In the genomic region with DNA sequence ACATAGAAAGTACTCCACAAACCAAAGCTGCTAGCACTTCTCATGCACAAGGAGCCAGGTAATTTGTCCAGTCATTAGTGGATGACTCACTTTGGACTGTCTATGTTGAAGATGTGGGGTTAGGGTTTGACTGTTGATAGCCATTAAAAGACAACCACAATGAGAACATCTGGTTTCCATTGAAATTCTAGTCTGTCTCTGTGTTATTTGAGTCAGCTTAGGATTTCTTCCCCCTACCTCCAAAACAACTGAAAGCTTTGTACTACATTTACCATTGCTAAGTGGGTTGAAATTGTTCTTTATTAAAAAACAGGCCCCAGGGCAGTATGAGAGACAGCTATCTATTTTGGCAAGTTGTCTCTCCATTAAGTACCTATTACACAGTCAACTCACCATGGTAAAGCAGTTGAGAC, we compare ENCODE assay signal across 9 cellular contexts. TPM values are rescaled to one million over a fixed set of nuclear protein-coding genes. Genes with fewer than 3 reads are reported as not detected.
A peak's percentile ranks its signal among the peaks of the same experiment; 100 is the strongest.
DNase-seq lines count a peak whose midpoint lies in the region; ATAC-seq and TF ChIP-seq lines count a peak whose summit lies in the region.
"Had no signal": no experiment of that assay in that cellular context is flagged by ENCODE, and none has a peak within 500 bp of the region (broad histone marks: within the 10 kb centered on the region; RNA-seq: fewer than 3 reads in every experiment).

No MANE protein-coding gene starts in this region.

- H3K4me3 ChIP-seq in SK-N-SH (ENCODE audit: low read depth in 2 of 2, low read length in 1 of 2), result no peak overlapping the region
- H3K4me3 ChIP-seq: mucosa of descending colon had no signal

- peak overlapping the region; percentile 49 to 96; a peak in 3 of 4 replicates for H3K27ac ChIP-seq in SK-N-SH (ENCODE audit: low read depth in 2 of 2, low read length in 1 of 2)

- ATAC-seq in HG02642 (IDR thresholded peaks at IDR 0.05; ENCODE audit: poor library complexity, unreplicated experiment), result peak; percentile 77
- ATAC-seq: mucosa of descending colon had no signal

- no peak overlapping the region for H2AFZ ChIP-seq in SK-N-SH (ENCODE audit: low read depth)

- no peaks in the 10 kb centered on the region for H3K9me2 ChIP-seq in SK-N-SH

- peaks cover 4% of the 10 kb centered on the region for H3K9me3 Mint-ChIP-seq in T-helper 2 cell treated with Interferon-gamma antibody and Interleukin-4, amounts not matched to agents 5 μg/mL and 100 μg/mL, for 36 hours
- peaks cover 0 to 3% (median 0%) of the 10 kb centered on the region in 7 donors for H3K9me3 Mint-ChIP-seq in CD14-positive monocyte

- no peaks in the 10 kb centered on the region for H4K20me1 ChIP-seq in SK-N-SH (ENCODE audit: insufficient read depth)

- no peak overlapping the region for H3K27ac Mint-ChIP-seq in T-helper 2 cell treated with Interferon-gamma antibody and Interleukin-4, amounts not matched to agents 5 μg/mL and 100 μg/mL, for 36 hours
- H3K27ac Mint-ChIP-seq in CD14-positive monocyte, result no peak overlapping the region

- no peak overlapping the region for H3K9ac ChIP-seq in SK-N-SH

- no peak overlapping the region; the same call in 1 of the 2 replicates for H3K4me2 ChIP-seq in SK-N-SH

- POLR2A ChIA-PET in SK-N-SH (lab: Yijun Ruan, JAX), result no interaction called here

- intact Hi-C loops in CD14-positive monocyte (cut with micrococcal nuclease), result no loop called here

- H3F3A ChIP-seq in SK-N-SH (replicated peaks; ENCODE audit: insufficient read depth), result peaks cover 20% of the 10 kb centered on the region

- H3K4me1 Mint-ChIP-seq in T-helper 2 cell treated with Interferon-gamma antibody and Interleukin-4, amounts not matched to agents 5 μg/mL and 100 μg/mL, for 36 hours (ENCODE audit: low read depth), result peaks cover 22% of the 10 kb centered on the region
- peaks cover 3% of the 10 kb centered on the region for H3K4me1 Mint-ChIP-seq in CD14-positive monocyte

- no peak; the same call in 1 of the 2 replicates for TF ChIP-seq RAD21 in SK-N-SH (IDR thresholded peaks at IDR 0.05; ENCODE audit: low read length)

- H3K9me3 ChIP-seq in SK-N-SH, result no peaks in the 10 kb centered on the region
- H3K9me3 ChIP-seq: mucosa of descending colon had no signal

- H3K79me2 ChIP-seq in SK-N-SH (ENCODE audit: insufficient read depth), result no peaks in the 10 kb centered on the region

- no peaks in the 10 kb centered on the region for H3K36me3 Mint-ChIP-seq in T-helper 2 cell treated with Interferon-gamma antibody and Interleukin-4, amounts not matched to agents 5 μg/mL and 100 μg/mL, for 36 hours (ENCODE audit: low read depth)
- no peaks in the 10 kb centered on the region for H3K36me3 Mint-ChIP-seq in CD14-positive monocyte

- H3K4me1 ChIP-seq in SK-N-SH (ENCODE audit: control insufficient read depth in 1 of 2, insufficient read depth in 2 of 2, low read depth in 1 of 2, low read length in 1 of 2), result peaks cover 0 to 25% of the 10 kb centered on the region in 2 experiments; a peak in 2 of 4 replicates

- H3K4me3 Mint-ChIP-seq in T-helper 2 cell treated with Interferon-gamma antibody and Interleukin-4, amounts not matched to agents 5 μg/mL and 100 μg/mL, for 36 hours, result no peak overlapping the region
- no peak overlapping the region for H3K4me3 Mint-ChIP-seq in CD14-positive monocyte

- TF ChIP-seq EP300 in SK-N-SH (IDR thresholded peaks at IDR 0.05; ENCODE audit: borderline replicate concordance in 1 of 2, low read depth in 1 of 2, low read length in 1 of 2), result peak; percentile 76 to 88

- DNase-seq in stimulated activated CD4-positive, alpha-beta T cell treated with anti-CD3 and anti-CD28 coated beads, Interleukin-15, amount 100 ng/mL, for 24 hours, result peak; percentile 17
- no peak for DNase-seq in stimulated activated CD4-positive, alpha-beta T cell treated with anti-CD3 and anti-CD28 coated beads, Interleukin-4, amount 100 ng/mL, for 4 hours
- peak; percentile 68 for DNase-seq in SK-N-SH
- DNase-seq in stromal cell of bone marrow (ENCODE audit: low read depth), result peak; percentile 53
- DNase-seq in T-helper 2 cell treated with Interferon-gamma antibody and Interleukin-4, amounts not matched to agents 5 μg/mL and 100 μg/mL, for 36 hours (ENCODE audit: low spot score), result no peak
- DNase-seq in CD14-positive monocyte (ENCODE audit: low spot score), result no peak
- DNase-seq in SW 1271 (lab: John Stamatoyannopoulos, UW), result no peak
- DNase-seq: mucosa of descending colon had no signal

- H3K36me3 ChIP-seq in SK-N-SH (replicated peaks in 1 of 2; ENCODE audit: control insufficient read depth in 1 of 2, insufficient read depth in 2 of 2, low read length in 1 of 2), result no peaks in the 10 kb centered on the region

- no peaks in the 10 kb centered on the region for H3K27me3 ChIP-seq in SK-N-SH (ENCODE audit: insufficient read depth)

- H3K27me3 Mint-ChIP-seq in T-helper 2 cell treated with Interferon-gamma antibody and Interleukin-4, amounts not matched to agents 5 μg/mL and 100 μg/mL, for 36 hours (ENCODE audit: low read depth), result no peaks in the 10 kb centered on the region
- peaks cover 1 to 5% (median 3%) of the 10 kb centered on the region in 3 donors for H3K27me3 Mint-ChIP-seq in CD14-positive monocyte (ENCODE audit: low read depth in 3 of 3)

- CTCF ChIA-PET in SK-N-SH (lab: Yijun Ruan, JAX), result interaction anchor here (0.6 to 2.1 kb wide), 4 partner anchors 13 to 111 kb away, joined by 3 to 5 read pairs (median 3); no protein-coding TSS in a partner anchor

- TF ChIP-seq CTCF in SK-N-SH (IDR thresholded peaks at IDR 0.05), result no peak
- TF ChIP-seq CTCF in CD14-positive monocyte (IDR thresholded peaks at IDR 0.05), result no peak

TF ChIP-seq in SK-N-SH, 30 proteins besides CTCF, POLR2A, EP300 and RAD21 (continues in another document):
- TF ChIP-seq CHD2 (IDR thresholded peaks at IDR 0.05; ENCODE audit: low read length, partially characterized antibody) (peak; percentile 65), NRF1 (IDR thresholded peaks at IDR 0.05; ENCODE audit: low read depth, low read length) (no peak), TEAD4 (IDR thresholded peaks at IDR 0.05; ENCODE audit: borderline replicate concordance, insufficient read depth) (peak; percentile 54; the same call in 1 of the 2 replicates), POLR2AphosphoS5 (IDR thresholded peaks at IDR 0.05; ENCODE audit: low read depth, low read length) (peak; percentile 67; the same call in 1 of the 2 replicates), TAF1 (IDR thresholded peaks at IDR 0.05; ENCODE audit: borderline replicate concordance, low read depth, low read length) (no peak), RXRA (IDR thresholded peaks at IDR 0.05; ENCODE audit: borderline replicate concordance, low read depth) (no peak; the same call in 1 of the 2 replicates), EZH2phosphoT487 (IDR thresholded peaks at IDR 0.05; ENCODE audit: borderline replicate concordance, low read depth) (no peak), GABPA (IDR thresholded peaks at IDR 0.05; ENCODE audit: low read depth) (no peak), NFIC (IDR thresholded peaks at IDR 0.05; ENCODE audit: borderline replicate concordance) (peak; percentile 49; the same call in 1 of the 2 replicates), GATA2 (CRISPR knock-in tag; IDR thresholded peaks at IDR 0.05) (peak; percentile 78), JUND (IDR thresholded peaks at IDR 0.05) (peak; percentile 84), FOXJ3 (CRISPR knock-in tag; IDR thresholded peaks at IDR 0.05) (0 out of 2 replicates have a peak, but pooled peaks have one; percentile 74)
- TF ChIP-seq, protein P1, sequence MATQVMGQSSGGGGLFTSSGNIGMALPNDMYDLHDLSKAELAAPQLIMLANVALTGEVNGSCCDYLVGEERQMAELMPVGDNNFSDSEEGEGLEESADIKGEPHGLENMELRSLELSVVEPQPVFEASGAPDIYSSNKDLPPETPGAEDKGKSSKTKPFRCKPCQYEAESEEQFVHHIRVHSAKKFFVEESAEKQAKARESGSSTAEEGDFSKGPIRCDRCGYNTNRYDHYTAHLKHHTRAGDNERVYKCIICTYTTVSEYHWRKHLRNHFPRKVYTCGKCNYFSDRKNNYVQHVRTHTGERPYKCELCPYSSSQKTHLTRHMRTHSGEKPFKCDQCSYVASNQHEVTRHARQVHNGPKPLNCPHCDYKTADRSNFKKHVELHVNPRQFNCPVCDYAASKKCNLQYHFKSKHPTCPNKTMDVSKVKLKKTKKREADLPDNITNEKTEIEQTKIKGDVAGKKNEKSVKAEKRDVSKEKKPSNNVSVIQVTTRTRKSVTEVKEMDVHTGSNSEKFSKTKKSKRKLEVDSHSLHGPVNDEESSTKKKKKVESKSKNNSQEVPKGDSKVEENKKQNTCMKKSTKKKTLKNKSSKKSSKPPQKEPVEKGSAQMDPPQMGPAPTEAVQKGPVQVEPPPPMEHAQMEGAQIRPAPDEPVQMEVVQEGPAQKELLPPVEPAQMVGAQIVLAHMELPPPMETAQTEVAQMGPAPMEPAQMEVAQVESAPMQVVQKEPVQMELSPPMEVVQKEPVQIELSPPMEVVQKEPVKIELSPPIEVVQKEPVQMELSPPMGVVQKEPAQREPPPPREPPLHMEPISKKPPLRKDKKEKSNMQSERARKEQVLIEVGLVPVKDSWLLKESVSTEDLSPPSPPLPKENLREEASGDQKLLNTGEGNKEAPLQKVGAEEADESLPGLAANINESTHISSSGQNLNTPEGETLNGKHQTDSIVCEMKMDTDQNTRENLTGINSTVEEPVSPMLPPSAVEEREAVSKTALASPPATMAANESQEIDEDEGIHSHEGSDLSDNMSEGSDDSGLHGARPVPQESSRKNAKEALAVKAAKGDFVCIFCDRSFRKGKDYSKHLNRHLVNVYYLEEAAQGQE (IDR thresholded peaks at IDR 0.05; ENCODE audit: low read depth, low read length), result no peak
- TF ChIP-seq, protein P2, sequence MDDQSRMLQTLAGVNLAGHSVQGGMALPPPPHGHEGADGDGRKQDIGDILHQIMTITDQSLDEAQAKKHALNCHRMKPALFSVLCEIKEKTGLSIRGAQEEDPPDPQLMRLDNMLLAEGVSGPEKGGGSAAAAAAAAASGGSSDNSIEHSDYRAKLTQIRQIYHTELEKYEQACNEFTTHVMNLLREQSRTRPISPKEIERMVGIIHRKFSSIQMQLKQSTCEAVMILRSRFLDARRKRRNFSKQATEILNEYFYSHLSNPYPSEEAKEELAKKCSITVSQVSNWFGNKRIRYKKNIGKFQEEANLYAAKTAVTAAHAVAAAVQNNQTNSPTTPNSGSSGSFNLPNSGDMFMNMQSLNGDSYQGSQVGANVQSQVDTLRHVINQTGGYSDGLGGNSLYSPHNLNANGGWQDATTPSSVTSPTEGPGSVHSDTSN (IDR thresholded peaks at IDR 0.05), result peak; percentile 71

RNA-seq across cellular contexts. Expression of a gene that starts 50.2 kb away (rescaled TPM):
- polyA plus RNA-seq in SK-N-SH (2012; rRNA removed), result 12.3 and 12.5 TPM in 2 replicates
- polyA plus RNA-seq in SK-N-SH (2012; cell fraction: cytosol; rRNA removed), result 6.8 and 7.0 TPM in 2 replicates
- polyA plus RNA-seq in SK-N-SH (2012; cell fraction: nucleus; rRNA removed), result 23.4 and 77.4 TPM in 2 replicates
- polyA plus RNA-seq in CD14-positive monocyte, result 10 to 100 TPM; 64.9 to 91.9 TPM

Comparison
In these comparisons a context has a peak if more than half of its experiments do, and no peak if none do; other contexts are left out.
1. DNase-seq: peak in stimulated activated CD4-positive, alpha-beta T cell treated with anti-CD3 and anti-CD28 coated beads, Interleukin-15, amount 100 ng/mL, for 24 hours (single experiment), SK-N-SH (single experiment) and stromal cell of bone marrow (single experiment); none in stimulated activated CD4-positive, alpha-beta T cell treated with anti-CD3 and anti-CD28 coated beads, Interleukin-4, amount 100 ng/mL, for 4 hours (0 of 2), T-helper 2 cell treated with Interferon-gamma antibody and Interleukin-4, amounts not matched to agents 5 μg/mL and 100 μg/mL, for 36 hours (single experiment), CD14-positive monocyte (single experiment) and SW 1271 (0 of 2).